Comparison of ENCODE assay signal across 16 cellular contexts in genomic region chr13:35824825-35825224, GRCh38.
DNase-seq lines count a peak whose midpoint lies in the region; ATAC-seq and TF ChIP-seq lines count a peak whose summit lies in the region.
"Had no signal": no experiment of that assay in that cellular context is flagged by ENCODE, and none has a peak within 500 bp of the region (broad histone marks: within the 10 kb centered on the region; RNA-seq: fewer than 3 reads in every experiment).

No MANE protein-coding gene starts in this region.

- intact Hi-C loops in IMR-90 (cut with micrococcal nuclease) (no loop called here), dorsolateral prefrontal cortex (cut with DNase I) (no loop called here)

- ATAC-seq in IMR-90 (ENCODE audit: low read depth) (no peak), WTC11 (peak; percentile 31; the same call in 1 of the 2 replicates), T-cell (replicated peaks in 1 of 4) (no peak), HG02623 (IDR thresholded peaks at IDR 0.05; ENCODE audit: unreplicated experiment) (no peak)

- H3K4me2 ChIP-seq in IMR-90 (ENCODE audit: low read depth, low read length), result no peak overlapping the region
- no peak overlapping the region for H3K4me2 ChIP-seq in neuronal stem cell (ENCODE audit: insufficient read depth, low read length, poor library complexity, severe bottlenecking)

- no peak overlapping the region for H3K27ac ChIP-seq in IMR-90 (ENCODE audit: insufficient read depth, low read length)
- H3K27ac ChIP-seq in dorsolateral prefrontal cortex, result peak overlapping the region in 40 of 59 donors; percentile 11 to 76 (median 53)
- no peak overlapping the region for H3K27ac ChIP-seq in neuronal stem cell (replicated peaks; ENCODE audit: low read length)
- H3K27ac ChIP-seq: GM23248 had no signal

- dilution Hi-C loops in IMR-90 (cut with HindIII; ENCODE audit: low sequenced_read_pairs, unreplicated experiment), result no loop called here

- H3K4me3 Mint-ChIP-seq in WTC11 (no peak overlapping the region), T-cell (no peak overlapping the region)
- H3K4me3 Mint-ChIP-seq: CD4-positive, alpha-beta memory T cell had no signal

- H2AK9ac ChIP-seq in IMR-90 (replicated peaks; ENCODE audit: low read depth, low read length, poor library complexity), result peak overlapping the region; percentile 23

- no peak overlapping the region for H2BK5ac ChIP-seq in IMR-90 (ENCODE audit: low read depth, low read length, poor library complexity, severe bottlenecking)
- H2BK5ac ChIP-seq in neuronal stem cell (ENCODE audit: low read length), result no peak overlapping the region

- in situ Hi-C loops in IMR-90 (cut with MboI; ENCODE audit: low sequenced_read_pairs), result no loop called here

- CTCF ChIA-PET in IMR-90 (lab: Yijun Ruan, JAX), result no interaction called here
- CTCF ChIA-PET in WTC11 (lab: Charles Lee), result interaction anchor here (1.3 kb wide), 1 partner anchor 129 kb away, joined by 3 read pairs; no protein-coding TSS in a partner anchor
- CTCF ChIA-PET in T-cell (lab: Charles Lee), result no interaction called here

- H3K56ac ChIP-seq in IMR-90 (ENCODE audit: extremely low read depth, insufficient read depth, low read length), result no peak overlapping the region

- no peak overlapping the region for H2BK120ac ChIP-seq in IMR-90 (ENCODE audit: low read depth, low read length)
- H2BK120ac ChIP-seq in neuronal stem cell (ENCODE audit: low read depth, low read length), result no peak overlapping the region

- H3K27me3 ChIP-seq in IMR-90 (ENCODE audit: control insufficient read depth, insufficient read depth, low read length) (no peaks in the 10 kb centered on the region; the same call in 1 of the 2 replicates), dorsolateral prefrontal cortex (no peaks in the 10 kb centered on the region), neuronal stem cell (ENCODE audit: control insufficient read depth in 3 of 3, insufficient read depth in 3 of 3, low read depth in 1 of 3, low read length in 3 of 3) (no peaks in the 10 kb centered on the region)

- H3K9me3 ChIP-seq in IMR-90 (ENCODE audit: control insufficient read depth, insufficient read depth, low read length) (no peaks in the 10 kb centered on the region), neuronal stem cell (replicated peaks in 1 of 2; ENCODE audit: control insufficient read depth in 2 of 2, insufficient read depth in 1 of 2, low read depth in 1 of 2, low read length in 2 of 2) (no peaks in the 10 kb centered on the region)

- peak overlapping the region; percentile 51 for H2AFZ ChIP-seq in IMR-90 (replicated peaks; ENCODE audit: low read length, poor library complexity)
- no peak overlapping the region for H2AFZ ChIP-seq in neuronal stem cell (ENCODE audit: low read length)
- H2AFZ ChIP-seq: GM23248 had no signal

- H3K27me3 Mint-ChIP-seq in WTC11 (ENCODE audit: low read depth) (no peaks in the 10 kb centered on the region), T-cell (no peaks in the 10 kb centered on the region)

- H3K4me3 ChIP-seq in IMR-90 (ENCODE audit: insufficient read depth, low read depth, low read length), result no peak overlapping the region
- H3K4me3 ChIP-seq in dorsolateral prefrontal cortex, result no peak overlapping the region
- no peak overlapping the region for H3K4me3 ChIP-seq in neuronal stem cell (ENCODE audit: low read length in 2 of 2)
- H3K4me3 ChIP-seq: GM23248 had no signal

- H3K36me3 Mint-ChIP-seq in WTC11, result peaks cover 11% of the 10 kb centered on the region; the same call in 1 of the 2 replicates
- H3K36me3 Mint-ChIP-seq in T-cell, result no peaks in the 10 kb centered on the region
- H3K36me3 Mint-ChIP-seq: CD4-positive, alpha-beta memory T cell had no signal

- H2BK15ac ChIP-seq in IMR-90 (ENCODE audit: low read depth, low read length) (no peak overlapping the region), neuronal stem cell (ENCODE audit: low read length) (no peak overlapping the region)

- peaks cover 10% of the 10 kb centered on the region for H3K9me3 Mint-ChIP-seq in WTC11
- peaks cover 0 to 7% (median 5%) of the 10 kb centered on the region in 3 donors for H3K9me3 Mint-ChIP-seq in T-cell

- BruUV-seq in IMR-90 (replicated peaks; lab: Mats Ljungman, UMichigan), result no TSS peak

- H3K4ac ChIP-seq in IMR-90 (ENCODE audit: low read depth, low read length) (no peak overlapping the region), neuronal stem cell (ENCODE audit: low read length) (no peak overlapping the region)

- no peaks in the 10 kb centered on the region for H4K20me1 ChIP-seq in IMR-90 (ENCODE audit: insufficient read depth, low read length)

- H4K91ac ChIP-seq in IMR-90 (ENCODE audit: insufficient read depth, low read depth, low read length) (no peak overlapping the region), neuronal stem cell (ENCODE audit: low read depth, low read length, poor library complexity) (no peak overlapping the region)

- H4K8ac ChIP-seq in IMR-90 (ENCODE audit: low read depth in 2 of 2, low read length in 2 of 2) (no peak overlapping the region), neuronal stem cell (ENCODE audit: low read depth, low read length) (no peak overlapping the region)

- TF ChIP-seq CTCF in IMR-90 (conservative IDR thresholded peaks at IDR 0.05; ENCODE audit: low read depth, low read length) (no peak), WTC11 (IDR thresholded peaks at IDR 0.05) (no peak), dorsolateral prefrontal cortex (IDR thresholded peaks at IDR 0.05 in 54 of 56, conservative IDR thresholded peaks at IDR 0.05 in 2 of 56; ENCODE audit: low read depth in 1 of 56, partially characterized antibody in 56 of 56) (no peak)

- H3K36me3 ChIP-seq in IMR-90 (ENCODE audit: control insufficient read depth, insufficient read depth, low read length) (no peaks in the 10 kb centered on the region), neuronal stem cell (replicated peaks in 1 of 2; ENCODE audit: control insufficient read depth in 2 of 2, insufficient read depth in 2 of 2, low read length in 2 of 2) (no peaks in the 10 kb centered on the region)

- no peak for TF ChIP-seq POLR2A in IMR-90 (IDR thresholded peaks at IDR 0.05; ENCODE audit: low read depth, low read length)

- H3K4me1 Mint-ChIP-seq in WTC11, result peaks cover 11% of the 10 kb centered on the region
- no peaks in the 10 kb centered on the region for H3K4me1 Mint-ChIP-seq in T-cell
- H3K4me1 Mint-ChIP-seq: CD4-positive, alpha-beta memory T cell had no signal

- no peak for TF ChIP-seq RAD21 in IMR-90 (IDR thresholded peaks at IDR 0.05; ENCODE audit: low read length)

- no peak overlapping the region for H3K27ac Mint-ChIP-seq in WTC11
- no peak overlapping the region for H3K27ac Mint-ChIP-seq in T-cell
- H3K27ac Mint-ChIP-seq: CD4-positive, alpha-beta memory T cell had no signal

- WGBS in IMR-90 (ENCODE audit: extremely low coverage in 2 of 2, insufficient read length in 1 of 2), 2 experiments, result 70% methylated on average over 2 of the region's 8 CpGs; no CpG with 5 or more reads in 1 of the 2 experiments
- WGBS in neuronal stem cell (ENCODE audit: extremely low coverage in 2 of 2, insufficient read length in 2 of 2, insufficient replicate concordance in 1 of 2), 2 donors, result no CpG with 5 or more reads among the region's 8 CpGs

- H3K23ac ChIP-seq in IMR-90 (ENCODE audit: low read depth, low read length) (no peak overlapping the region), neuronal stem cell (ENCODE audit: low read depth, low read length, poor library complexity) (peak overlapping the region; percentile 9)

- H4K5ac ChIP-seq in IMR-90 (ENCODE audit: low read depth, low read length), result no peak overlapping the region

- no peaks in the 10 kb centered on the region for H3K79me1 ChIP-seq in IMR-90 (ENCODE audit: low read depth in 1 of 2, low read length in 2 of 2)
- no peaks in the 10 kb centered on the region for H3K79me1 ChIP-seq in neuronal stem cell (ENCODE audit: low read depth, low read length)

- POLR2A ChIA-PET in IMR-90 (lab: Charles Lee; ENCODE audit: unreplicated experiment) (no interaction called here), WTC11 (lab: Charles Lee) (no interaction called here), T-cell (lab: Charles Lee) (interaction anchor here in 1 of 2 donors (0.7 kb wide), 1 partner anchor 28 kb away, joined by 3 read pairs; no protein-coding TSS in a partner anchor)

- DNase-seq in IMR-90, result no peak
- no peak for DNase-seq in WTC11 (ENCODE audit: low spot score)
- DNase-seq in dorsolateral prefrontal cortex, result no peak
- DNase-seq in neuronal stem cell (ENCODE audit: low spot score), result no peak
- no peak for DNase-seq in NCI-H82 (lab: John Stamatoyannopoulos, UW)
- no peak for DNase-seq in T-cell
- DNase-seq: Calu3; CD4-positive, alpha-beta memory T cell; COR-L47; DMS53; DMS79 treated with DMSO at 0.1 percent for 48 hours; GF-D8; GM23248; H7; HCEC 1CT had no signal

- H3K18ac ChIP-seq in IMR-90 (ENCODE audit: low read depth, low read length) (no peak overlapping the region), neuronal stem cell (ENCODE audit: low read length) (peak overlapping the region; percentile 11)

- H2BK12ac ChIP-seq in neuronal stem cell (ENCODE audit: low read length), result no peak overlapping the region

- H2BK20ac ChIP-seq in IMR-90 (ENCODE audit: low read depth, low read length), result no peak overlapping the region

- H3K9ac ChIP-seq in IMR-90 (ENCODE audit: low read depth, low read length) (no peak overlapping the region), neuronal stem cell (ENCODE audit: low read depth, low read length, poor library complexity) (no peak overlapping the region)
- H3K9ac ChIP-seq: GM23248 had no signal

- H3K14ac ChIP-seq in IMR-90 (replicated peaks; ENCODE audit: low read depth, low read length) (no peak overlapping the region), neuronal stem cell (ENCODE audit: low read length) (no peak overlapping the region)

- H3K4me1 ChIP-seq in IMR-90 (ENCODE audit: control insufficient read depth, insufficient read depth, low read length), result no peaks in the 10 kb centered on the region
- H3K4me1 ChIP-seq in neuronal stem cell (ENCODE audit: control insufficient read depth in 2 of 2, insufficient read depth in 1 of 2, low read depth in 1 of 2, low read length in 2 of 2), result peaks cover 6 to 8% of the 10 kb centered on the region in 2 donors

- H2AK5ac ChIP-seq in IMR-90 (ENCODE audit: low read depth, low read length) (no peak overlapping the region), neuronal stem cell (ENCODE audit: low read depth, low read length) (no peak overlapping the region)

- H3K9me1 ChIP-seq in IMR-90 (ENCODE audit: insufficient read depth, low read length), result no peaks in the 10 kb centered on the region

TF ChIP-seq in WTC11, 78 proteins besides CTCF, POLR2A, EP300 and RAD21 (continues in another document):
- TF ChIP-seq, protein P1, sequence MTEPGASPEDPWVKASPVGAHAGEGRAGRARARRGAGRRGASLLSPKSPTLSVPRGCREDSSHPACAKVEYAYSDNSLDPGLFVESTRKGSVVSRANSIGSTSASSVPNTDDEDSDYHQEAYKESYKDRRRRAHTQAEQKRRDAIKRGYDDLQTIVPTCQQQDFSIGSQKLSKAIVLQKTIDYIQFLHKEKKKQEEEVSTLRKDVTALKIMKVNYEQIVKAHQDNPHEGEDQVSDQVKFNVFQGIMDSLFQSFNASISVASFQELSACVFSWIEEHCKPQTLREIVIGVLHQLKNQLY (CRISPR knock-in tag; IDR thresholded peaks at IDR 0.05), result no peak

Comparison
In these comparisons a context has a peak if more than half of its experiments do, and no peak if none do; other contexts are left out.
1. H3K27ac ChIP-seq: peak in dorsolateral prefrontal cortex (40 of 59); none in IMR-90 (single experiment) and neuronal stem cell (single experiment).